Comparison of ENCODE assay signal across 15 cellular contexts in the genomic region with DNA sequence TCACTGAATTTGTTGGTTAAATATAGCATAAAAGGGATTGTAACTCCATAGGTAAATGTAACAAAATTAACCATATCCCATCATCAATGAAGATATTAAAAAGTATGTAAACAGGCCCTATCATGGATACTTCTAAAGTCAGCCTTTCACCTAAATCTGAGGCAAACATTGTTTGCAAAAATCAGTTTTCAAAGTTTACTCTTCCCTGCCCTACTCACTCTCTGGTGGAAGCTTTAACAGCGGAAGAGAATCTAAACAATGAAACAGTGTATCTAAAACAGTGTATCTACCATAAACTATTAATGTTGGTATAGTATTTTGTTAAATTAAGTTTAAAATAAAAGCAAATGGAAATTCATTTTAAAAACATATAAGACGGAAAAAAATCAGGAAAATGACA.
"Had no signal": no experiment of that assay in that cellular context is flagged by ENCODE, and none has a peak within 500 bp of the region (broad histone marks: within the 10 kb centered on the region; RNA-seq: fewer than 3 reads in every experiment).

No MANE protein-coding gene starts in this region.

- H3K27ac ChIP-seq: colonic mucosa, gastroesophageal sphincter, pancreas, thyroid gland, VCaP had no signal

- H3K27ac Mint-ChIP-seq: activated CD4-positive, alpha-beta memory T cell treated with anti-CD3 and anti-CD28 coated beads for 36 hours; activated CD4-positive, alpha-beta T cell treated with anti-CD3 and anti-CD28 coated beads for 36 hours; activated CD8-positive, alpha-beta memory T cell treated with anti-CD3 and anti-CD28 coated beads, Interleukin-2, amount 10 ng/mL, durations not matched to agents 7 days and 5 days; stimulated activated effector memory CD8-positive, alpha-beta T cell treated with anti-CD3 and anti-CD28 coated beads, Interleukin-12 subunit alpha, Interleukin-12 subunit beta, amount 100 ng/mL, for 72 hours had no signal

- H3K27me3 ChIP-seq: adrenal gland, colonic mucosa, gastroesophageal sphincter, heart right ventricle, pancreas, thyroid gland had no signal

- H3K9me3 Mint-ChIP-seq: activated CD4-positive, alpha-beta memory T cell treated with anti-CD3 and anti-CD28 coated beads for 36 hours; stimulated activated effector memory CD8-positive, alpha-beta T cell treated with anti-CD3 and anti-CD28 coated beads, Interleukin-12 subunit alpha, Interleukin-12 subunit beta, amount 100 ng/mL, for 72 hours had no signal

- H3K9me3 ChIP-seq: adrenal gland, colonic mucosa, gastroesophageal sphincter, heart right ventricle, pancreas, thyroid gland had no signal

- H3K36me3 Mint-ChIP-seq: activated CD4-positive, alpha-beta memory T cell treated with anti-CD3 and anti-CD28 coated beads for 36 hours; activated CD8-positive, alpha-beta memory T cell treated with anti-CD3 and anti-CD28 coated beads, Interleukin-2, amount 10 ng/mL, durations not matched to agents 7 days and 5 days; stimulated activated effector memory CD8-positive, alpha-beta T cell treated with anti-CD3 and anti-CD28 coated beads, Interleukin-12 subunit alpha, Interleukin-12 subunit beta, amount 100 ng/mL, for 72 hours had no signal

- H3K4me3 ChIP-seq: colonic mucosa, gastroesophageal sphincter, heart right ventricle, pancreas, thyroid gland had no signal

- DNase-seq: activated CD4-positive, alpha-beta memory T cell treated with anti-CD3 and anti-CD28 coated beads for 36 hours; activated CD4-positive, alpha-beta T cell treated with anti-CD3 and anti-CD28 coated beads for 36 hours; activated CD8-positive, alpha-beta memory T cell treated with anti-CD3 and anti-CD28 coated beads, Interleukin-2, amount 10 ng/mL, durations not matched to agents 7 days and 5 days; activated naive CD4-positive, alpha-beta T cell treated with anti-CD3 and anti-CD28 coated beads, Interleukin-2, amount 50 U/mL, for 16 hours; activated T-cell treated with anti-CD3 and anti-CD28 coated beads, Interleukin-2, amount 50 U/mL, for 1 hour; adrenal gland; colonic mucosa; heart right ventricle; pancreas; stimulated activated CD4-positive, alpha-beta T cell treated with anti-CD3 and anti-CD28 coated beads, Interleukin-12 subunit alpha, Interleukin-12 subunit beta, amount 100 ng/mL, for 4 hours; stimulated activated CD4-positive, alpha-beta T cell treated with anti-CD3 and anti-CD28 coated beads, Interleukin-2, amount 100 ng/mL, for 24 hours; thyroid gland had no signal

- H3K4me1 Mint-ChIP-seq: stimulated activated effector memory CD8-positive, alpha-beta T cell treated with anti-CD3 and anti-CD28 coated beads, Interleukin-12 subunit alpha, Interleukin-12 subunit beta, amount 100 ng/mL, for 72 hours had no signal

- H3K36me3 ChIP-seq: adrenal gland, colonic mucosa, gastroesophageal sphincter, heart right ventricle, pancreas, thyroid gland had no signal

- H3K27me3 Mint-ChIP-seq: activated CD4-positive, alpha-beta memory T cell treated with anti-CD3 and anti-CD28 coated beads for 36 hours; activated CD4-positive, alpha-beta T cell treated with anti-CD3 and anti-CD28 coated beads for 36 hours; activated CD8-positive, alpha-beta memory T cell treated with anti-CD3 and anti-CD28 coated beads, Interleukin-2, amount 10 ng/mL, durations not matched to agents 7 days and 5 days had no signal

- H3K4me1 ChIP-seq: colonic mucosa had no signal

- ATAC-seq: activated CD8-positive, alpha-beta memory T cell treated with anti-CD3 and anti-CD28 coated beads, Interleukin-2, amount 10 ng/mL, durations not matched to agents 7 days and 5 days; gastroesophageal sphincter; heart right ventricle; pancreas; stimulated activated effector memory CD8-positive, alpha-beta T cell treated with anti-CD3 and anti-CD28 coated beads, Interleukin-12 subunit alpha, Interleukin-12 subunit beta, amount 100 ng/mL, for 72 hours had no signal

- H3K4me3 Mint-ChIP-seq: activated CD4-positive, alpha-beta memory T cell treated with anti-CD3 and anti-CD28 coated beads for 36 hours; activated CD4-positive, alpha-beta T cell treated with anti-CD3 and anti-CD28 coated beads for 36 hours; activated CD8-positive, alpha-beta memory T cell treated with anti-CD3 and anti-CD28 coated beads, Interleukin-2, amount 10 ng/mL, durations not matched to agents 7 days and 5 days; stimulated activated effector memory CD8-positive, alpha-beta T cell treated with anti-CD3 and anti-CD28 coated beads, Interleukin-12 subunit alpha, Interleukin-12 subunit beta, amount 100 ng/mL, for 72 hours had no signal
